23 cellular contexts compared by ENCODE assay signal in the genomic region with DNA sequence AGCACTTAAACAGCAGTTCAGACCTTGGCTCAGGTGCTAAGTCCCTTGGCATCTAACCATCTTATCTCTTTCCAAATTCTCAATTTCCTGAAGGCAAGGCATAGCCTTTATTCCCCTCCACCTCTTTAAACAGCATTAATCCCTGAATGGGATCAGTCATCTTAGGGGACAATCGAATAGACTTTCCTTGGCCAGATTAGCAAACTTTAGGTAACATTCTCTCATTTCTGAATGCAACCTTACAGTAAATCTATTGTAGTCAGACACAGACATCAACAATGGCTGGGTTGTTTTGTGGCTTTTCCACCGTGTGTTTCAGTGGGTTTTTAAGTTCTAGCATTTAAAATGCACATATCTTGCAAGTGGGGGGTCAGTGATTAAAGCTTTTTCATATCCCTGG.
"Had no signal": no experiment of that assay in that cellular context is flagged by ENCODE, and none has a peak within 500 bp of the region (broad histone marks: within the 10 kb centered on the region; RNA-seq: fewer than 3 reads in every experiment).

No MANE protein-coding gene starts in this region.

- H3K4me1 ChIP-seq: spleen, vagina had no signal

- H3K27ac Mint-ChIP-seq: activated naive CD8-positive, alpha-beta T cell treated with anti-CD3 and anti-CD28 coated beads for 36 hours; activated T-cell treated with anti-CD3 and anti-CD28 coated beads, Interleukin-2, amount 50 U/mL, for 24 hours; activated T-helper 2 cell treated with anti-CD3 and anti-CD28 coated beads, Interferon-gamma antibody, Interleukin-2, Interleukin-4, amounts not matched to agents 10 μg/mL and 5 μg/mL and 100 μg/mL, durations not matched to agents 14 hours and 24 hours and 36 hours had no signal

- H3K9me3 Mint-ChIP-seq: activated naive CD8-positive, alpha-beta T cell treated with anti-CD3 and anti-CD28 coated beads for 36 hours; activated T-cell treated with anti-CD3 and anti-CD28 coated beads, Interleukin-2, amount 50 U/mL, for 24 hours; activated T-helper 2 cell treated with anti-CD3 and anti-CD28 coated beads, Interferon-gamma antibody, Interleukin-2, Interleukin-4, amounts not matched to agents 10 μg/mL and 5 μg/mL and 100 μg/mL, durations not matched to agents 14 hours and 24 hours and 36 hours; type B pancreatic cell had no signal

- H3K4me3 Mint-ChIP-seq: activated naive CD8-positive, alpha-beta T cell treated with anti-CD3 and anti-CD28 coated beads for 36 hours; activated T-cell treated with anti-CD3 and anti-CD28 coated beads, Interleukin-2, amount 50 U/mL, for 24 hours had no signal

- H3K36me3 Mint-ChIP-seq: activated naive CD8-positive, alpha-beta T cell treated with anti-CD3 and anti-CD28 coated beads for 36 hours had no signal

- H3K27me3 ChIP-seq: gastroesophageal sphincter, spleen, vagina had no signal

- DNase-seq: activated CD4-positive, alpha-beta T cell treated with anti-CD3 and anti-CD28 coated beads, Interleukin-2, amount 50 U/mL, for 4 hours; activated CD8-positive, alpha-beta memory T cell treated with anti-CD3 and anti-CD28 coated beads for 24 hours; activated CD8-positive, alpha-beta memory T cell treated with anti-CD3 and anti-CD28 coated beads, Interleukin-2, amount 50 U/mL, for 4 hours; activated naive CD4-positive, alpha-beta T cell; activated naive CD8-positive, alpha-beta T cell treated with anti-CD3 and anti-CD28 coated beads for 36 hours; activated T-cell treated with anti-CD3 and anti-CD28 coated beads, Interleukin-2, amount 50 U/mL, for 24 hours; amniotic stem cell; cerebellar nuclear complex; head of caudate nucleus; hypothalamus; islet precursor cell; left cardiac atrium; spleen; stimulated activated CD4-positive, alpha-beta T cell treated with anti-CD3 and anti-CD28 coated beads, Interleukin-4, amount 100 ng/mL, for 24 hours; stimulated activated naive CD4-positive, alpha-beta T cell treated with Interleukin-2 at 50 U/mL for 16 hours had no signal

- ATAC-seq: gastroesophageal sphincter, left cardiac atrium had no signal

- H3K36me3 ChIP-seq: vagina had no signal

- H3K27ac ChIP-seq: coronary artery, epithelial cell of prostate, gastroesophageal sphincter, spleen, thoracic aorta, vagina had no signal

- H3K27me3 Mint-ChIP-seq: type B pancreatic cell had no signal

- H3K9me3 ChIP-seq: gastroesophageal sphincter, spleen, thoracic aorta, vagina had no signal

- FAIRE-seq: TTC549 had no signal

- H3K4me3 ChIP-seq: coronary artery, gastroesophageal sphincter, spleen, thoracic aorta, vagina had no signal
